ENCODE assay signal across 10 cellular contexts in genomic region chr1:61120998-61121397, GRCh38. TPM values are rescaled to one million over a fixed set of nuclear protein-coding genes. Genes with fewer than 3 reads are reported as not detected.
A peak's percentile ranks its signal among the peaks of the same experiment; 100 is the strongest.
DNase-seq lines count a peak whose midpoint lies in the region; ATAC-seq, FAIRE-seq and TF ChIP-seq lines count a peak whose summit lies in the region.
"Had no signal": no experiment of that assay in that cellular context is flagged by ENCODE, and none has a peak within 500 bp of the region (broad histone marks: within the 10 kb centered on the region; RNA-seq: fewer than 3 reads in every experiment).

No MANE protein-coding gene starts in this region.

- H2AFZ ChIP-seq in PC-9 (no peak overlapping the region), HepG2 (ENCODE audit: low read length) (no peak overlapping the region)

- no TSS peak for BruUV-seq in PC-9 (replicated peaks; lab: Mats Ljungman, UMichigan)
- no TSS peak for BruUV-seq in HepG2 (replicated peaks; lab: Mats Ljungman, UMichigan)

- H3K36me3 ChIP-seq in PC-9 (ENCODE audit: low read depth) = no peaks in the 10 kb centered on the region
- H3K36me3 ChIP-seq in HepG2 (replicated peaks in 1 of 2; ENCODE audit: control insufficient read depth in 1 of 2, insufficient read depth in 2 of 2, low read length in 2 of 2) = no peaks in the 10 kb centered on the region
- H3K36me3 ChIP-seq in thoracic aorta = no peaks in the 10 kb centered on the region

- H4K20me1 ChIP-seq in PC-9 (ENCODE audit: insufficient read depth) (no peaks in the 10 kb centered on the region), HepG2 (ENCODE audit: insufficient read depth, low read length) (no peaks in the 10 kb centered on the region)

- TF ChIP-seq POLR2A in HepG2 (IDR thresholded peaks at IDR 0.05; ENCODE audit: insufficient read depth in 1 of 2, low read depth in 2 of 2, low read length in 2 of 2) = no peak

- in situ Hi-C loops in HepG2 (cut with HindIII; ENCODE audit: extremely low pct_ligation_motif_present, low pct_unique_long_range_greater_than_20kb) = no loop called here

- intact Hi-C loops in PC-9 (cut with micrococcal nuclease; ENCODE audit: unreplicated experiment) (no loop called here), dorsolateral prefrontal cortex (cut with DNase I) (loop anchor here (5.0 kb wide), 2 partner anchors 39 to 61 kb away; partner anchors contain the start of gene NFIA (in 1 of the 2)), HepG2 (cut with micrococcal nuclease; ENCODE audit: unreplicated experiment) (loop anchor here (5.0 kb wide), 1 partner anchor 216 kb away; no protein-coding TSS in a partner anchor)

- H3K4me1 ChIP-seq in PC-9 (replicated peaks; ENCODE audit: insufficient read depth) (peaks cover 17% of the 10 kb centered on the region), HepG2 (ENCODE audit: insufficient read depth, low read length) (peaks cover 89% of the 10 kb centered on the region), thoracic aorta (ENCODE audit: control insufficient read depth in 1 of 2, low read depth in 2 of 2) (peaks cover 33 to 99% of the 10 kb centered on the region in 2 donors), foreskin keratinocyte (no peaks in the 10 kb centered on the region)

- CTCF ChIA-PET in PC-9 (lab: Charles Lee) (interaction anchor here (0.6 kb wide), 1 partner anchor 393 kb away, joined by 3 read pairs; no protein-coding TSS in a partner anchor), HepG2 (lab: Yijun Ruan, JAX; ENCODE audit: low intra/inter-chr PET ratio, low total read pairs) (no interaction called here)

- no peak overlapping the region for H3K27ac ChIP-seq in PC-9
- H3K27ac ChIP-seq in dorsolateral prefrontal cortex = peak overlapping the region; percentile 19 to 94 (median 86)
- H3K27ac ChIP-seq in HepG2 (ENCODE audit: extremely low read length, insufficient read depth, low read length) = peak overlapping the region; percentile 71
- peak overlapping the region; percentile 29 to 31 for H3K27ac ChIP-seq in thoracic aorta
- no peak overlapping the region for H3K27ac ChIP-seq in foreskin keratinocyte

- H3K9me3 ChIP-seq in PC-9 (ENCODE audit: insufficient read depth, low read depth) (no peaks in the 10 kb centered on the region), HepG2 (ENCODE audit: low read length) (no peaks in the 10 kb centered on the region), thoracic aorta (no peaks in the 10 kb centered on the region)

- DNase-seq in PC-9 = no peak
- DNase-seq in dorsolateral prefrontal cortex = no peak
- peak; percentile 74 for DNase-seq in HepG2 (ENCODE audit: low spot score)
- no peak for DNase-seq in thoracic aorta (ENCODE audit: low spot score)
- DNase-seq in NCI-H524 (lab: John Stamatoyannopoulos, UW) = no peak
- DNase-seq in T-helper 2 cell = no peak
- no peak for DNase-seq in foreskin keratinocyte
- DNase-seq: activated CD8-positive, alpha-beta memory T cell treated with anti-CD3 and anti-CD28 coated beads, Interleukin-2, amount 50 U/mL, for 4 hours; NCI-H146 had no signal

- TF ChIP-seq EP300 in HepG2 (IDR thresholded peaks at IDR 0.05; ENCODE audit: low read depth in 2 of 2, low read length in 2 of 2) (peak; percentile 77 to 82; a peak in 3 of 4 replicates), HepG2 (CRISPR knock-in tag; IDR thresholded peaks at IDR 0.05; ENCODE audit: borderline replicate concordance) (peak; percentile 54; the same call in 1 of the 2 replicates)

- H3K4me3 ChIP-seq in PC-9 = no peak overlapping the region
- peak overlapping the region in 57 of 59 donors; percentile 0 to 62 (median 38) for H3K4me3 ChIP-seq in dorsolateral prefrontal cortex
- peak overlapping the region in 2 of 3 experiments; percentile 18 to 35; a peak in 3 of 6 replicates for H3K4me3 ChIP-seq in HepG2 (replicated peaks in 1 of 3; ENCODE audit: insufficient read depth in 1 of 3, low read depth in 2 of 3, low read length in 3 of 3)
- H3K4me3 ChIP-seq in thoracic aorta = peak overlapping the region; percentile 57

- H3K4me2 ChIP-seq in PC-9 = peak overlapping the region; percentile 25; the same call in 1 of the 2 replicates
- peak overlapping the region; percentile 66 for H3K4me2 ChIP-seq in HepG2 (ENCODE audit: low read depth, low read length)

- H3K27me3 ChIP-seq in PC-9 (ENCODE audit: insufficient read depth, low read depth) = no peaks in the 10 kb centered on the region
- H3K27me3 ChIP-seq in dorsolateral prefrontal cortex = no peaks in the 10 kb centered on the region
- no peaks in the 10 kb centered on the region for H3K27me3 ChIP-seq in HepG2 (ENCODE audit: control insufficient read depth in 1 of 2, insufficient read depth in 2 of 2, low read length in 2 of 2)
- no peaks in the 10 kb centered on the region for H3K27me3 ChIP-seq in thoracic aorta (replicated peaks; ENCODE audit: insufficient read depth)
- no peaks in the 10 kb centered on the region for H3K27me3 ChIP-seq in foreskin keratinocyte

- H3K79me2 ChIP-seq in PC-9 (ENCODE audit: low read depth) = peaks cover 25% of the 10 kb centered on the region
- H3K79me2 ChIP-seq in HepG2 (ENCODE audit: insufficient read depth, low read length) = peaks cover 98% of the 10 kb centered on the region

- H3K9ac ChIP-seq in HepG2 (ENCODE audit: insufficient read depth, low read depth, low read length) = peak overlapping the region; percentile 64

- H3K9me2 ChIP-seq in PC-9 (ENCODE audit: insufficient read depth) = no peaks in the 10 kb centered on the region

- POLR2A ChIA-PET in PC-9 (lab: Charles Lee; ENCODE audit: unreplicated experiment) (no interaction called here), HepG2 (lab: Yijun Ruan, JAX) (interaction anchor here (1.0 kb wide), 1 partner anchor 39 kb away, joined by 5 read pairs; the partner anchor contains the start of gene NFIA)

- H3F3A ChIP-seq in PC-9 (ENCODE audit: insufficient read depth, low read depth) = no peaks in the 10 kb centered on the region

- 17% methylated on average over 2 of the region's 2 CpGs for WGBS in HepG2 (ENCODE audit: low lambda C conversion rate)

- no peak for TF ChIP-seq RAD21 in HepG2 (CRISPR knock-in tag; IDR thresholded peaks at IDR 0.05)

- peak; percentile 8 for FAIRE-seq in HepG2 (lab: Jason Lieb, UNC)

- TF ChIP-seq CTCF in PC-9 (conservative IDR thresholded peaks at IDR 0.05) (no peak), dorsolateral prefrontal cortex (IDR thresholded peaks at IDR 0.05 in 54 of 56, conservative IDR thresholded peaks at IDR 0.05 in 2 of 56; ENCODE audit: low read depth in 1 of 56, partially characterized antibody in 56 of 56) (peak in 2 of 56 donors; percentile 9 to 20), HepG2 (CRISPR knock-in tag; IDR thresholded peaks at IDR 0.05) (no peak), thoracic aorta (IDR thresholded peaks at IDR 0.05) (no peak), foreskin keratinocyte (conservative IDR thresholded peaks at IDR 0.05) (no peak)

- ATAC-seq in HepG2 (peak; percentile 46), thoracic aorta (ENCODE audit: insufficient number of reproducible peaks, low FRiP score, low read depth) (no peak), foreskin keratinocyte (no peak)
- ATAC-seq: SK-N-SH treated with all-trans-retinoic acid at 6 μM for 48 hours had no signal

TF ChIP-seq in HepG2, 621 proteins besides CTCF, POLR2A, EP300 and RAD21 (continues in another document):
- TF ChIP-seq CEBPG (CRISPR knock-in tag; IDR thresholded peaks at IDR 0.05) = peak; percentile 99
- peak; percentile 91 for TF ChIP-seq TFE3 (CRISPR knock-in tag; IDR thresholded peaks at IDR 0.05)

RNA-seq across cellular contexts. Expression of gene NFIA, which starts 38.6 kb away (rescaled TPM):
- total RNA-seq in PC-9 (2021) = 26.7 and 32.8 TPM in 2 replicates
- total RNA-seq in dorsolateral prefrontal cortex = 100 to 1,000 TPM in 40 of 120 experiments, 10 to 100 TPM in 80; 63.0 to 203 (median 91.8) TPM
- 14.8 and 28.5 TPM in 2 replicates for total RNA-seq in HepG2 (2016; rRNA removed; fragmentation: Illumina TruSeq; extraction: Trizol)
- total RNA-seq in HepG2 (2016; cell fraction: cytosol; rRNA removed; fragmentation: Illumina TruSeq; extraction: Trizol; ENCODE audit: low read depth) = 8.1 and 8.4 TPM in 2 replicates
- 11.5 and 25.9 TPM in 2 replicates for total RNA-seq in HepG2 (2016; cell fraction: insoluble cytoplasmic fraction; rRNA removed; fragmentation: Illumina TruSeq; extraction: Trizol)
- total RNA-seq in HepG2 (2016; cell fraction: membrane; rRNA removed; fragmentation: Illumina TruSeq; extraction: Trizol) = 7.4 and 7.5 TPM in 2 replicates
- total RNA-seq in HepG2 (2016; cell fraction: nucleus; rRNA removed; fragmentation: Illumina TruSeq; extraction: Trizol) = 110 and 115 TPM in 2 replicates
- 14.1 and 14.7 TPM in 2 replicates for polyA plus RNA-seq in HepG2 (2011; rRNA removed)
- 11.0 and 12.6 TPM in 2 replicates for polyA plus RNA-seq in HepG2 (2011; cell fraction: cytosol; rRNA removed)
- polyA plus RNA-seq in HepG2 (2011; cell fraction: nucleus; rRNA removed) = 20.1 and 25.7 TPM in 2 replicates
- polyA plus RNA-seq in HepG2 (2012) = 4.5 and 5.7 TPM in 2 replicates
- polyA plus RNA-seq in HepG2 (2016; cell fraction: cytosol; fragmentation: Illumina TruSeq; extraction: Trizol; ENCODE audit: low read depth) = 0.64 and 0.71 TPM in 2 replicates
- 11.5 and 13.5 TPM in 2 replicates for polyA plus RNA-seq in HepG2 (2016; cell fraction: insoluble cytoplasmic fraction; fragmentation: Illumina TruSeq; extraction: Trizol; ENCODE audit: low read depth)
- polyA plus RNA-seq in HepG2 (2016; cell fraction: membrane; fragmentation: Illumina TruSeq; extraction: Trizol; ENCODE audit: low read depth) = 3.0 and 3.1 TPM in 2 replicates
- 15.9 and 21.9 TPM in 2 replicates for polyA plus RNA-seq in HepG2 (2016; cell fraction: nucleus; fragmentation: Illumina TruSeq; extraction: Trizol; ENCODE audit: insufficient read depth, low read depth)
- 62.5 and 117 TPM in 2 replicates for polyA minus RNA-seq in HepG2 (2011; rRNA and poly(A)+ RNA removed; ENCODE audit: low replicate concordance)
- polyA minus RNA-seq in HepG2 (2011; cell fraction: cytosol; rRNA and poly(A)+ RNA removed) = 18.3 and 19.2 TPM in 2 replicates
- polyA minus RNA-seq in HepG2 (2011; cell fraction: nucleus; rRNA and poly(A)+ RNA removed) = 167 and 202 TPM in 2 replicates
- 100 to 1,000 TPM in 1 of 2 donors, 10 to 100 TPM in 1; 99.8 to 118 TPM for total RNA-seq in thoracic aorta
- total RNA-seq in foreskin keratinocyte = 15.1 and 16.8 TPM in 2 replicates
- 3.2 and 4.0 TPM in 2 replicates for polyA plus RNA-seq in foreskin keratinocyte

Comparison
In these comparisons a context has a peak if more than half of its experiments do, and no peak if none do; other contexts are left out.
1. H3K27ac ChIP-seq: peak in dorsolateral prefrontal cortex (59 of 59), HepG2 (single experiment) and thoracic aorta (2 of 2); none in PC-9 (single experiment) and foreskin keratinocyte (single experiment).